26 cellular contexts compared by ENCODE assay signal in the genomic region with DNA sequence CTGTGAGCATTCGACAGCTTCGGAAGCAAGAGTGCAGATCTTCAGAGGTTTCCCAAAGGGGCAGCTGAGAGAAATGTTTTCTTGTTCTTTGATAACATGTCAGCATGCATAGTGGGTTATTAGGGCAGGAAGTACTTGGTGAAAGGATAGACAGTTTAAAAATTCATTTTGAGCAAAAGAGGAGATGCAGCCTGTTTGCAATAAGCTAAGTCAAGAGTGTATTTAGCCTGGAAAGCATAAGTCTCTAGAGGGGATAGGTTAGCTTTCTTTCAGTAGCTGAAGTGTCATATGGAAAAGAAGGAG. TPM values are rescaled to one million over a fixed set of nuclear protein-coding genes. Genes with fewer than 3 reads are reported as not detected.
"Had no signal": no experiment of that assay in that cellular context is flagged by ENCODE, and none has a peak within 500 bp of the region (broad histone marks: within the 10 kb centered on the region; RNA-seq: fewer than 3 reads in every experiment).

No MANE protein-coding gene starts in this region.

- H3K27me3 ChIP-seq: testis, thyroid gland, upper lobe of left lung, upper lobe of right lung, uterus, vagina had no signal

- H3K9me3 ChIP-seq: testis, thoracic aorta, thyroid gland, tibial artery, transverse colon, upper lobe of left lung, upper lobe of right lung, uterus, vagina had no signal

- H3K27ac ChIP-seq: stomach, suprapubic skin, testis, thoracic aorta, thyroid gland, tibial artery, tibial nerve, transverse colon, upper lobe of left lung, upper lobe of right lung, uterus, vagina had no signal

- H3K4me1 ChIP-seq: stomach, suprapubic skin, testis, thyroid gland, tibial artery, tibial nerve, transverse colon, upper lobe of left lung, upper lobe of right lung, uterus, vagina had no signal

- H3K36me3 ChIP-seq: stomach, suprapubic skin, thoracic aorta, thyroid gland, tibial artery, tibial nerve, transverse colon, upper lobe of left lung, upper lobe of right lung, uterus, vagina had no signal

- FAIRE-seq: urothelium cell line had no signal

- ATAC-seq: stimulated activated effector memory CD8-positive, alpha-beta T cell treated with anti-CD3 and anti-CD28 coated beads, Interleukin-12 subunit alpha, Interleukin-12 subunit beta, amount 100 ng/mL, for 72 hours; stimulated activated memory B cell treated with anti-CD40 and anti-IgM and Interleukin-4, amounts not matched to agents 10 μg/mL and 1 μg/mL and 100 μg/mL, for 72 hours; stimulated activated naive B cell treated with anti-CD40 and anti-IgM and Interleukin-4, amounts not matched to agents 10 μg/mL and 1 μg/mL and 100 μg/mL, for 72 hours; stimulated activated naive CD8-positive, alpha-beta T cell treated with anti-CD3 and anti-CD28 coated beads, Interleukin-15, amount 100 ng/mL, for 72 hours; stimulated activated naive CD8-positive, alpha-beta T cell treated with anti-CD3 and anti-CD28 coated beads, Interleukin-15, Interleukin-2, amounts not matched to agents 100 U/mL and 50 U/mL, for 24 hours; upper lobe of right lung had no signal

- H3K4me3 ChIP-seq: stomach, suprapubic skin, testis, thoracic aorta, thyroid gland, tibial artery, tibial nerve, transverse colon, upper lobe of left lung, upper lobe of right lung, uterus, vagina had no signal

- DNase-seq: stimulated activated CD4-positive, alpha-beta T cell treated with anti-CD3 and anti-CD28 coated beads, Interleukin-2, amount 100 ng/mL, for 48 hours; stimulated activated CD4-positive, alpha-beta T cell treated with anti-CD3 and anti-CD28 coated beads, Interleukin-4, amount 100 ng/mL, for 1 hour; stimulated activated CD4-positive, alpha-beta T cell treated with anti-CD3 and anti-CD28 coated beads, Interleukin-4, amount 100 ng/mL, for 24 hours; stimulated activated CD4-positive, alpha-beta T cell treated with anti-CD3 and anti-CD28 coated beads, Interleukin-4, amount 100 ng/mL, for 4 hours; stimulated activated CD8-positive, alpha-beta memory T cell treated with anti-CD3 and anti-CD28 coated beads, Interleukin-4, amount 100 ng/mL, for 48 hours; stimulated activated naive B cell treated with anti-CD40 and anti-IgM and Interleukin-4, amounts not matched to agents 10 μg/mL and 1 μg/mL and 100 μg/mL, for 72 hours; stimulated activated naive CD4-positive, alpha-beta T cell; stimulated activated naive CD8-positive, alpha-beta T cell treated with anti-CD3 and anti-CD28 coated beads, Interleukin-15, amount 100 ng/mL, for 72 hours; stimulated activated naive CD8-positive, alpha-beta T cell treated with anti-CD3 and anti-CD28 coated beads, Interleukin-15, Interleukin-2, amounts not matched to agents 100 U/mL and 50 U/mL, for 24 hours; stomach; substantia nigra; testis; thyroid gland; tibial artery; transverse colon; trophoblast cell; upper lobe of left lung; upper lobe of right lung; uterus had no signal

RNA-seq across cellular contexts. Expression of a gene that starts 7.4 kb away (rescaled TPM):
- total RNA-seq: thoracic aorta, thyroid gland, transverse colon had no signal
